ENCODE assay signal across 9 cellular contexts in genomic region chr7:44063547-44063893, GRCh38. TPM values are rescaled to one million over a fixed set of nuclear protein-coding genes. Genes with fewer than 3 reads are reported as not detected.
DNase-seq lines count a peak whose midpoint lies in the region; ATAC-seq lines count a peak whose summit lies in the region.
"Had no signal": no experiment of that assay in that cellular context is flagged by ENCODE, and none has a peak within 500 bp of the region (broad histone marks: within the 10 kb centered on the region; RNA-seq: fewer than 3 reads in every experiment).

No MANE protein-coding gene starts in this region.

- H3K27ac ChIP-seq in ectodermal cell (ENCODE audit: insufficient read depth, low read depth, low read length, poor library complexity, severe bottlenecking), result peak overlapping the region; percentile 44
- H3K27ac ChIP-seq: GM23248 had no signal

- peaks cover 11 to 15% of the 10 kb centered on the region in 2 donors for H3K4me1 Mint-ChIP-seq in natural killer cell treated with Interleukin-12 subunit alpha and Interleukin-12 subunit beta and Interleukin-15 and Interleukin-18, amount 100 ng/mL, for 72 hours (ENCODE audit: low read depth in 2 of 2)

- no peaks in the 10 kb centered on the region for H3K9me3 ChIP-seq in ES-I3 (ENCODE audit: control insufficient read depth, insufficient read depth, low read length)
- H3K9me3 ChIP-seq in ectodermal cell (ENCODE audit: control insufficient read depth, low read length), result no peaks in the 10 kb centered on the region

- H3K27me3 ChIP-seq in ectodermal cell (ENCODE audit: control insufficient read depth, insufficient read depth, low read length, poor library complexity, severe bottlenecking), result no peaks in the 10 kb centered on the region

- peak overlapping the region; percentile 17; the same call in 1 of the 2 replicates for H3K9ac ChIP-seq in ES-I3 (ENCODE audit: low read depth, low read length)
- H3K9ac ChIP-seq: GM23248 had no signal

- H3K4me1 ChIP-seq in ES-I3 (ENCODE audit: insufficient read depth, low read length) (peaks cover 13% of the 10 kb centered on the region; the same call in 1 of the 2 replicates), ectodermal cell (ENCODE audit: control insufficient read depth, insufficient read depth, low read length) (peaks cover 27% of the 10 kb centered on the region)

- no peaks in the 10 kb centered on the region for H3K27me3 Mint-ChIP-seq in natural killer cell treated with Interleukin-12 subunit alpha and Interleukin-12 subunit beta and Interleukin-15 and Interleukin-18, amount 100 ng/mL, for 72 hours

- 24 to 25% methylated on average over 10 of the region's 10 CpGs for WGBS in ectodermal cell, 2 experiments

- H3K36me3 Mint-ChIP-seq in natural killer cell treated with Interleukin-12 subunit alpha and Interleukin-12 subunit beta and Interleukin-15 and Interleukin-18, amount 100 ng/mL, for 72 hours, result no peaks in the 10 kb centered on the region

- no peaks in the 10 kb centered on the region for H3K9me3 Mint-ChIP-seq in natural killer cell treated with Interleukin-12 subunit alpha and Interleukin-12 subunit beta and Interleukin-15 and Interleukin-18, amount 100 ng/mL, for 72 hours

- H3K4me3 Mint-ChIP-seq in natural killer cell treated with Interleukin-12 subunit alpha and Interleukin-12 subunit beta and Interleukin-15 and Interleukin-18, amount 100 ng/mL, for 72 hours, result no peak overlapping the region
- H3K4me3 Mint-ChIP-seq: activated CD8-positive, alpha-beta T cell treated with anti-CD3 and anti-CD28 coated beads, Interleukin-2, amount 10 ng/mL, durations not matched to agents 7 days and 5 days had no signal

- H3K4me3 ChIP-seq in ectodermal cell (ENCODE audit: insufficient read depth, low read depth, low read length), result peak overlapping the region; percentile 29
- H3K4me3 ChIP-seq: GM23248 had no signal

- no peak overlapping the region for H3K27ac Mint-ChIP-seq in natural killer cell treated with Interleukin-12 subunit alpha and Interleukin-12 subunit beta and Interleukin-15 and Interleukin-18, amount 100 ng/mL, for 72 hours
- H3K27ac Mint-ChIP-seq: activated CD8-positive, alpha-beta T cell treated with anti-CD3 and anti-CD28 coated beads, Interleukin-2, amount 10 ng/mL, durations not matched to agents 7 days and 5 days had no signal

- no peaks in the 10 kb centered on the region for H3K36me3 ChIP-seq in ES-I3 (ENCODE audit: insufficient read depth, low read length)
- peaks cover 13% of the 10 kb centered on the region for H3K36me3 ChIP-seq in ectodermal cell (ENCODE audit: control insufficient read depth, insufficient read depth, low read length)

- peak; percentile 53 for DNase-seq in natural killer cell treated with Interleukin-12 subunit alpha and Interleukin-12 subunit beta and Interleukin-15 and Interleukin-18, amount 100 ng/mL, for 72 hours (ENCODE audit: low spot score)
- DNase-seq in NCI-H510A treated with DMSO at 0.1 percent for 48 hours (lab: John Stamatoyannopoulos, UW), result no peak
- DNase-seq in NCI-H187 treated with DMSO at 0.1 percent for 48 hours (lab: John Stamatoyannopoulos, UW), result no peak
- DNase-seq: activated CD8-positive, alpha-beta T cell treated with anti-CD3 and anti-CD28 coated beads, Interleukin-2, amount 10 ng/mL, durations not matched to agents 7 days and 5 days; GM23248; NCI-H2029 had no signal

- no peak for ATAC-seq in natural killer cell treated with Interleukin-12 subunit alpha and Interleukin-12 subunit beta and Interleukin-15 and Interleukin-18, amount 100 ng/mL, for 72 hours
- no peak for ATAC-seq in GM21381 (IDR thresholded peaks at IDR 0.05; ENCODE audit: unreplicated experiment)
- ATAC-seq: activated CD8-positive, alpha-beta T cell treated with anti-CD3 and anti-CD28 coated beads, Interleukin-2, amount 10 ng/mL, durations not matched to agents 7 days and 5 days had no signal

RNA-seq across cellular contexts. Expression of gene PGAM2, which starts 1.8 kb away (rescaled TPM):
- 13.0 TPM for polyA plus RNA-seq in ectodermal cell (2013, experiment 1 of 4)
- 14.3 TPM for polyA plus RNA-seq in ectodermal cell (2013, experiment 2 of 4)
- polyA plus RNA-seq in ectodermal cell (2013, experiment 3 of 4), result 11.9 TPM
- 11.4 TPM for polyA plus RNA-seq in ectodermal cell (2013, experiment 4 of 4)
- total RNA-seq in natural killer cell treated with Interleukin-12 subunit alpha and Interleukin-12 subunit beta and Interleukin-15 and Interleukin-18, amount 100 ng/mL, for 72 hours, result not detected
- total RNA-seq: GM23248 had no signal
- polyA plus RNA-seq: GM23248 had no signal

RNA-seq across cellular contexts. Expression of gene POLM, which starts 18.8 kb away (rescaled TPM):
- 20.9 TPM for polyA plus RNA-seq in ectodermal cell (2013, experiment 1 of 4)
- 16.3 TPM for polyA plus RNA-seq in ectodermal cell (2013, experiment 2 of 4)
- 13.2 TPM for polyA plus RNA-seq in ectodermal cell (2013, experiment 3 of 4)
- polyA plus RNA-seq in ectodermal cell (2013, experiment 4 of 4), result 16.2 TPM
- total RNA-seq in natural killer cell treated with Interleukin-12 subunit alpha and Interleukin-12 subunit beta and Interleukin-15 and Interleukin-18, amount 100 ng/mL, for 72 hours, result 10 to 100 TPM; 25.9 to 66.9 TPM

RNA-seq across cellular contexts. Expression of gene DBNL, which starts 19.0 kb away (rescaled TPM):
- polyA plus RNA-seq in ectodermal cell (2013, experiment 1 of 4), result 43.8 TPM
- polyA plus RNA-seq in ectodermal cell (2013, experiment 2 of 4), result 50.7 TPM
- polyA plus RNA-seq in ectodermal cell (2013, experiment 3 of 4), result 38.7 TPM
- polyA plus RNA-seq in ectodermal cell (2013, experiment 4 of 4), result 39.1 TPM
- total RNA-seq in natural killer cell treated with Interleukin-12 subunit alpha and Interleukin-12 subunit beta and Interleukin-15 and Interleukin-18, amount 100 ng/mL, for 72 hours, result 100 to 1,000 TPM; 173 to 202 TPM

RNA-seq across cellular contexts. Expression of gene AEBP1, which starts 40.6 kb away (rescaled TPM):
- 43.2 TPM for polyA plus RNA-seq in ectodermal cell (2013, experiment 1 of 4)
- 45.0 TPM for polyA plus RNA-seq in ectodermal cell (2013, experiment 2 of 4)
- polyA plus RNA-seq in ectodermal cell (2013, experiment 3 of 4), result 37.4 TPM
- 48.3 TPM for polyA plus RNA-seq in ectodermal cell (2013, experiment 4 of 4)
- 1 to 10 TPM; 1.0 to 2.4 TPM for total RNA-seq in natural killer cell treated with Interleukin-12 subunit alpha and Interleukin-12 subunit beta and Interleukin-15 and Interleukin-18, amount 100 ng/mL, for 72 hours

RNA-seq across cellular contexts. Expression of gene POLD2, which starts 59.8 kb away (rescaled TPM):
- polyA plus RNA-seq in ectodermal cell (2013, experiment 1 of 4), result 138 TPM
- polyA plus RNA-seq in ectodermal cell (2013, experiment 2 of 4), result 135 TPM
- polyA plus RNA-seq in ectodermal cell (2013, experiment 3 of 4), result 113 TPM
- 117 TPM for polyA plus RNA-seq in ectodermal cell (2013, experiment 4 of 4)
- total RNA-seq in natural killer cell treated with Interleukin-12 subunit alpha and Interleukin-12 subunit beta and Interleukin-15 and Interleukin-18, amount 100 ng/mL, for 72 hours, result 100 to 1,000 TPM; 101 to 229 TPM
